ENCODE assay signal across 1 cellular context in genomic region chr15:85104584-85104983, GRCh38.
TF ChIP-seq lines count a peak whose summit lies in the region.

No MANE protein-coding gene starts in this region.

TF ChIP-seq in K562, 482 proteins besides CTCF, POLR2A, EP300 and RAD21 (continued from another document):
- TF ChIP-seq, protein P1, sequence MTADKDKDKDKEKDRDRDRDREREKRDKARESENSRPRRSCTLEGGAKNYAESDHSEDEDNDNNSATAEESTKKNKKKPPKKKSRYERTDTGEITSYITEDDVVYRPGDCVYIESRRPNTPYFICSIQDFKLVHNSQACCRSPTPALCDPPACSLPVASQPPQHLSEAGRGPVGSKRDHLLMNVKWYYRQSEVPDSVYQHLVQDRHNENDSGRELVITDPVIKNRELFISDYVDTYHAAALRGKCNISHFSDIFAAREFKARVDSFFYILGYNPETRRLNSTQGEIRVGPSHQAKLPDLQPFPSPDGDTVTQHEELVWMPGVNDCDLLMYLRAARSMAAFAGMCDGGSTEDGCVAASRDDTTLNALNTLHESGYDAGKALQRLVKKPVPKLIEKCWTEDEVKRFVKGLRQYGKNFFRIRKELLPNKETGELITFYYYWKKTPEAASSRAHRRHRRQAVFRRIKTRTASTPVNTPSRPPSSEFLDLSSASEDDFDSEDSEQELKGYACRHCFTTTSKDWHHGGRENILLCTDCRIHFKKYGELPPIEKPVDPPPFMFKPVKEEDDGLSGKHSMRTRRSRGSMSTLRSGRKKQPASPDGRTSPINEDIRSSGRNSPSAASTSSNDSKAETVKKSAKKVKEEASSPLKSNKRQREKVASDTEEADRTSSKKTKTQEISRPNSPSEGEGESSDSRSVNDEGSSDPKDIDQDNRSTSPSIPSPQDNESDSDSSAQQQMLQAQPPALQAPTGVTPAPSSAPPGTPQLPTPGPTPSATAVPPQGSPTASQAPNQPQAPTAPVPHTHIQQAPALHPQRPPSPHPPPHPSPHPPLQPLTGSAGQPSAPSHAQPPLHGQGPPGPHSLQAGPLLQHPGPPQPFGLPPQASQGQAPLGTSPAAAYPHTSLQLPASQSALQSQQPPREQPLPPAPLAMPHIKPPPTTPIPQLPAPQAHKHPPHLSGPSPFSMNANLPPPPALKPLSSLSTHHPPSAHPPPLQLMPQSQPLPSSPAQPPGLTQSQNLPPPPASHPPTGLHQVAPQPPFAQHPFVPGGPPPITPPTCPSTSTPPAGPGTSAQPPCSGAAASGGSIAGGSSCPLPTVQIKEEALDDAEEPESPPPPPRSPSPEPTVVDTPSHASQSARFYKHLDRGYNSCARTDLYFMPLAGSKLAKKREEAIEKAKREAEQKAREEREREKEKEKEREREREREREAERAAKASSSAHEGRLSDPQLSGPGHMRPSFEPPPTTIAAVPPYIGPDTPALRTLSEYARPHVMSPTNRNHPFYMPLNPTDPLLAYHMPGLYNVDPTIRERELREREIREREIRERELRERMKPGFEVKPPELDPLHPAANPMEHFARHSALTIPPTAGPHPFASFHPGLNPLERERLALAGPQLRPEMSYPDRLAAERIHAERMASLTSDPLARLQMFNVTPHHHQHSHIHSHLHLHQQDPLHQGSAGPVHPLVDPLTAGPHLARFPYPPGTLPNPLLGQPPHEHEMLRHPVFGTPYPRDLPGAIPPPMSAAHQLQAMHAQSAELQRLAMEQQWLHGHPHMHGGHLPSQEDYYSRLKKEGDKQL (CRISPR knock-in tag; IDR thresholded peaks at IDR 0.05; ENCODE audit: borderline replicate concordance), result no peak
- TF ChIP-seq NFIX (CRISPR knock-in tag; IDR thresholded peaks at IDR 0.05; ENCODE audit: low read depth), result peak; percentile 88
